29 cellular contexts compared by ENCODE assay signal in genomic region chr2:41943176-41943575, GRCh38.
"Had no signal": no experiment of that assay in that cellular context is flagged by ENCODE, and none has a peak within 500 bp of the region (broad histone marks: within the 10 kb centered on the region; RNA-seq: fewer than 3 reads in every experiment).

No MANE protein-coding gene starts in this region.

- H3K9me3 ChIP-seq: breast epithelium had no signal

- DNase-seq: activated CD4-positive, alpha-beta memory T cell treated with anti-CD3 and anti-CD28 coated beads for 36 hours; activated CD4-positive, alpha-beta T cell treated with anti-CD3 and anti-CD28 coated beads for 36 hours; activated CD4-positive, alpha-beta T cell treated with anti-CD3 and anti-CD28 coated beads, Interleukin-2, amount 10 ng/mL, durations not matched to agents 24 days and 14 days; activated CD4-positive, CD25-positive, alpha-beta regulatory T cell; activated CD4-positive, CD25-positive, alpha-beta regulatory T cell treated with anti-CD3 and anti-CD28 coated beads, Interleukin-2, amount 50 U/mL, for 72 hours; activated CD8-positive, alpha-beta memory T cell treated with anti-CD3 and anti-CD28 coated beads, Interleukin-2, amount 10 ng/mL, durations not matched to agents 7 days and 5 days; activated CD8-positive, alpha-beta memory T cell treated with anti-CD3 and anti-CD28 coated beads, Interleukin-2, amount 50 U/mL, for 4 hours; activated CD8-positive, alpha-beta T cell treated with anti-CD3 and anti-CD28 coated beads, Interleukin-2, amount 10 ng/mL, durations not matched to agents 7 days and 5 days; activated effector memory CD4-positive, alpha-beta T cell treated with anti-CD3 and anti-CD28 coated beads, Interleukin-2, amount 50 U/mL, for 16 hours; activated naive CD4-positive, alpha-beta T cell treated with anti-CD3 and anti-CD28 coated beads, Interleukin-2, amount 10 ng/mL, durations not matched to agents 7 days and 5 days; activated naive CD8-positive, alpha-beta T cell treated with anti-CD3 and anti-CD28 coated beads, Interleukin-2, amount 10 ng/mL, durations not matched to agents 7 days and 5 days; activated T-cell treated with anti-CD3 and anti-CD28 coated beads, Interleukin-2, amount 50 U/mL, for 1 hour; activated T-cell treated with anti-CD3 and anti-CD28 coated beads, Interleukin-2, amount 50 U/mL, for 48 hours; anterior cingulate cortex; central memory CD4-positive, alpha-beta T cell; dorsolateral prefrontal cortex; effector memory CD4-positive, alpha-beta T cell; endodermal cell; foreskin fibroblast; T-helper 2 cell had no signal

- H3K4me1 Mint-ChIP-seq: activated CD4-positive, alpha-beta T cell treated with anti-CD3 and anti-CD28 coated beads for 36 hours; activated CD4-positive, alpha-beta T cell treated with anti-CD3 and anti-CD28 coated beads, Interleukin-2, amount 10 ng/mL, durations not matched to agents 24 days and 14 days; activated CD8-positive, alpha-beta memory T cell treated with anti-CD3 and anti-CD28 coated beads, Interleukin-2, amount 10 ng/mL, durations not matched to agents 7 days and 5 days; activated naive CD4-positive, alpha-beta T cell treated with anti-CD3 and anti-CD28 coated beads, Interleukin-2, amount 10 ng/mL, durations not matched to agents 7 days and 5 days; activated naive CD8-positive, alpha-beta T cell treated with anti-CD3 and anti-CD28 coated beads, Interleukin-2, amount 10 ng/mL, durations not matched to agents 7 days and 5 days had no signal

- H3K36me3 Mint-ChIP-seq: activated CD4-positive, alpha-beta memory T cell treated with anti-CD3 and anti-CD28 coated beads for 36 hours; activated CD8-positive, alpha-beta memory T cell treated with anti-CD3 and anti-CD28 coated beads, Interleukin-2, amount 10 ng/mL, durations not matched to agents 7 days and 5 days; activated naive CD4-positive, alpha-beta T cell treated with anti-CD3 and anti-CD28 coated beads, Interleukin-2, amount 10 ng/mL, durations not matched to agents 7 days and 5 days; activated naive CD4-positive, alpha-beta T cell treated with anti-CD3 and anti-CD28 coated beads, Interleukin-2, amount 50 U/mL, for 72 hours; activated naive CD8-positive, alpha-beta T cell treated with anti-CD3 and anti-CD28 coated beads, Interleukin-2, amount 10 ng/mL, durations not matched to agents 7 days and 5 days; brain had no signal

- H3K4me3 Mint-ChIP-seq: activated CD4-positive, alpha-beta memory T cell treated with anti-CD3 and anti-CD28 coated beads for 36 hours; activated CD4-positive, alpha-beta T cell treated with anti-CD3 and anti-CD28 coated beads for 36 hours; activated CD4-positive, alpha-beta T cell treated with anti-CD3 and anti-CD28 coated beads, Interleukin-2, amount 10 ng/mL, durations not matched to agents 24 days and 14 days; activated CD8-positive, alpha-beta memory T cell treated with anti-CD3 and anti-CD28 coated beads, Interleukin-2, amount 10 ng/mL, durations not matched to agents 7 days and 5 days; activated CD8-positive, alpha-beta T cell treated with anti-CD3 and anti-CD28 coated beads, Interleukin-2, amount 10 ng/mL, durations not matched to agents 7 days and 5 days; activated naive CD4-positive, alpha-beta T cell treated with anti-CD3 and anti-CD28 coated beads, Interleukin-2, amount 10 ng/mL, durations not matched to agents 7 days and 5 days; activated naive CD8-positive, alpha-beta T cell treated with anti-CD3 and anti-CD28 coated beads, Interleukin-2, amount 10 ng/mL, durations not matched to agents 7 days and 5 days; activated T-helper 1 cell treated with anti-CD3 and anti-CD28 coated beads, Interleukin-12 subunit alpha, Interleukin-12 subunit beta, Interleukin-2, Interleukin-4 antibody, amounts not matched to agents 30 ng/mL and 10 ng/mL and 1 ng/mL, durations not matched to agents 14 hours and 24 hours and 36 hours; brain; dendritic cell treated with granulocyte-macrophage colony-stimulating factor and Interleukin-4, amounts not matched to agents 40 ng/mL and 50 ng/mL, for 4 days; endodermal cell had no signal

- H3K9me3 Mint-ChIP-seq: activated CD4-positive, alpha-beta memory T cell treated with anti-CD3 and anti-CD28 coated beads for 36 hours; activated CD4-positive, alpha-beta T cell treated with anti-CD3 and anti-CD28 coated beads, Interleukin-2, amount 10 ng/mL, durations not matched to agents 24 days and 14 days; activated naive CD4-positive, alpha-beta T cell treated with anti-CD3 and anti-CD28 coated beads, Interleukin-2, amount 10 ng/mL, durations not matched to agents 7 days and 5 days; activated naive CD4-positive, alpha-beta T cell treated with anti-CD3 and anti-CD28 coated beads, Interleukin-2, amount 50 U/mL, for 72 hours; activated naive CD8-positive, alpha-beta T cell treated with anti-CD3 and anti-CD28 coated beads, Interleukin-2, amount 10 ng/mL, durations not matched to agents 7 days and 5 days; activated T-helper 1 cell treated with anti-CD3 and anti-CD28 coated beads, Interleukin-12 subunit alpha, Interleukin-12 subunit beta, Interleukin-2, Interleukin-4 antibody, amounts not matched to agents 30 ng/mL and 10 ng/mL and 1 ng/mL, durations not matched to agents 14 hours and 24 hours and 36 hours; activated T-helper 2 cell treated with anti-CD3 and anti-CD28 coated beads, Interferon-gamma antibody, Interleukin-2, Interleukin-4, amounts not matched to agents 10 μg/mL and 5 μg/mL and 100 μg/mL, durations not matched to agents 14 hours and 24 hours and 36 hours; dendritic cell treated with granulocyte-macrophage colony-stimulating factor and Interleukin-4, amounts not matched to agents 40 ng/mL and 50 ng/mL, for 4 days had no signal

- H3K27me3 Mint-ChIP-seq: brain had no signal

- H3K36me3 ChIP-seq: breast epithelium, cardiac muscle cell had no signal

- H3K27me3 ChIP-seq: breast epithelium, cardiac muscle cell had no signal

- ATAC-seq: activated CD4-positive, alpha-beta T cell treated with anti-CD3 and anti-CD28 coated beads for 36 hours; activated CD8-positive, alpha-beta memory T cell treated with anti-CD3 and anti-CD28 coated beads, Interleukin-2, amount 10 ng/mL, durations not matched to agents 7 days and 5 days; activated CD8-positive, alpha-beta T cell treated with anti-CD3 and anti-CD28 coated beads, Interleukin-2, amount 10 ng/mL, durations not matched to agents 7 days and 5 days; activated naive CD4-positive, alpha-beta T cell treated with anti-CD3 and anti-CD28 coated beads, Interleukin-2, amount 50 U/mL, for 72 hours; esophagus mucosa had no signal

- H3K27ac Mint-ChIP-seq: activated CD4-positive, alpha-beta memory T cell treated with anti-CD3 and anti-CD28 coated beads for 36 hours; activated CD4-positive, alpha-beta T cell treated with anti-CD3 and anti-CD28 coated beads for 36 hours; activated CD4-positive, alpha-beta T cell treated with anti-CD3 and anti-CD28 coated beads, Interleukin-2, amount 10 ng/mL, durations not matched to agents 24 days and 14 days; activated CD8-positive, alpha-beta memory T cell treated with anti-CD3 and anti-CD28 coated beads, Interleukin-2, amount 10 ng/mL, durations not matched to agents 7 days and 5 days; activated CD8-positive, alpha-beta T cell treated with anti-CD3 and anti-CD28 coated beads, Interleukin-2, amount 10 ng/mL, durations not matched to agents 7 days and 5 days; activated naive CD4-positive, alpha-beta T cell treated with anti-CD3 and anti-CD28 coated beads, Interleukin-2, amount 10 ng/mL, durations not matched to agents 7 days and 5 days; activated naive CD4-positive, alpha-beta T cell treated with anti-CD3 and anti-CD28 coated beads, Interleukin-2, amount 50 U/mL, for 72 hours; activated naive CD8-positive, alpha-beta T cell treated with anti-CD3 and anti-CD28 coated beads, Interleukin-2, amount 10 ng/mL, durations not matched to agents 7 days and 5 days; activated T-helper 1 cell treated with anti-CD3 and anti-CD28 coated beads, Interleukin-12 subunit alpha, Interleukin-12 subunit beta, Interleukin-2, Interleukin-4 antibody, amounts not matched to agents 30 ng/mL and 10 ng/mL and 1 ng/mL, durations not matched to agents 14 hours and 24 hours and 36 hours; activated T-helper 2 cell treated with anti-CD3 and anti-CD28 coated beads, Interferon-gamma antibody, Interleukin-2, Interleukin-4, amounts not matched to agents 10 μg/mL and 5 μg/mL and 100 μg/mL, durations not matched to agents 14 hours and 24 hours and 36 hours; dendritic cell treated with granulocyte-macrophage colony-stimulating factor and Interleukin-4, amounts not matched to agents 40 ng/mL and 50 ng/mL, for 4 days; endodermal cell had no signal

- H3K4me1 ChIP-seq: breast epithelium had no signal

- H3K4me3 ChIP-seq: breast epithelium, cardiac muscle cell, coronary artery, dorsolateral prefrontal cortex had no signal

- H3K27ac ChIP-seq: cardiac muscle cell, dorsolateral prefrontal cortex had no signal
